Comparison of ENCODE assay signal across 14 cellular contexts in genomic region chr11:128491195-128491936, GRCh38.
DNase-seq lines count a peak whose midpoint lies in the region; ATAC-seq and TF ChIP-seq lines count a peak whose summit lies in the region.
"Had no signal": no experiment of that assay in that cellular context is flagged by ENCODE, and none has a peak within 500 bp of the region (broad histone marks: within the 10 kb centered on the region; RNA-seq: fewer than 3 reads in every experiment).

No MANE protein-coding gene starts in this region.

- no peak overlapping the region for H3K18ac ChIP-seq in IMR-90 (ENCODE audit: low read depth, low read length)

- peaks cover 99% of the 10 kb centered on the region for H3K4me1 ChIP-seq in CD4-positive, alpha-beta memory T cell (ENCODE audit: insufficient read depth, low read length)
- peaks cover 25% of the 10 kb centered on the region for H3K4me1 ChIP-seq in IMR-90 (ENCODE audit: control insufficient read depth, insufficient read depth, low read length)
- H3K4me1 ChIP-seq: parathyroid adenoma had no signal

- no peak overlapping the region for H2AK9ac ChIP-seq in IMR-90 (replicated peaks; ENCODE audit: low read depth, low read length, poor library complexity)

- no peak for TF ChIP-seq RAD21 in IMR-90 (IDR thresholded peaks at IDR 0.05; ENCODE audit: low read length)

- no peak overlapping the region; the same call in 1 of the 2 replicates for H3K4ac ChIP-seq in IMR-90 (ENCODE audit: low read depth, low read length)

- BruUV-seq in IMR-90 (replicated peaks; lab: Mats Ljungman, UMichigan), result no TSS peak

- dilution Hi-C loops in IMR-90 (cut with HindIII; ENCODE audit: low sequenced_read_pairs, unreplicated experiment), result no loop called here

- H3K9me3 ChIP-seq in CD4-positive, alpha-beta memory T cell (ENCODE audit: control insufficient read depth in 1 of 2, low read length in 2 of 2), result no peaks in the 10 kb centered on the region
- no peaks in the 10 kb centered on the region for H3K9me3 ChIP-seq in IMR-90 (ENCODE audit: control insufficient read depth, insufficient read depth, low read length)

- CTCF ChIA-PET in CD4-positive, alpha-beta memory T cell (lab: Charles Lee; ENCODE audit: partially characterized antibody), result interaction anchor here (0.7 to 6.2 kb wide), 15 partner anchors 7 to 319 kb away, joined by 3 to 50 read pairs (median 5); no protein-coding TSS in a partner anchor
- CTCF ChIA-PET in IMR-90 (lab: Yijun Ruan, JAX), result no interaction called here
- CTCF ChIA-PET in WTC11 (lab: Charles Lee), result interaction anchor here (0.6 to 0.7 kb wide), 2 partner anchors 137 to 1621 kb away, joined by 3 read pairs; no protein-coding TSS in a partner anchor

- WGBS in IMR-90 (ENCODE audit: extremely low coverage in 2 of 2, insufficient read length in 1 of 2), 2 experiments, result 60% methylated on average over 1 of the region's 3 CpGs; no CpG with 5 or more reads in 1 of the 2 experiments

- no peak overlapping the region for H4K8ac ChIP-seq in IMR-90 (ENCODE audit: low read depth in 2 of 2, low read length in 2 of 2)

- TF ChIP-seq POLR2A in IMR-90 (IDR thresholded peaks at IDR 0.05; ENCODE audit: low read depth, low read length), result no peak

- ATAC-seq in IMR-90 (ENCODE audit: low read depth), result no peak
- peak; percentile 11 to 30 for ATAC-seq in activated naive CD4-positive, alpha-beta T cell treated with anti-CD3 and anti-CD28 coated beads, Interleukin-2, amount 50 U/mL, for 72 hours
- ATAC-seq in natural killer cell treated with Interleukin-12 subunit alpha and Interleukin-12 subunit beta and Interleukin-15 and Interleukin-18, amount 100 ng/mL, for 72 hours, result peak; percentile 41 to 57
- no peak for ATAC-seq in WTC11

- H3K4me3 Mint-ChIP-seq in CD4-positive, alpha-beta memory T cell, result peak overlapping the region; percentile 53 to 84 (median 73)
- peak overlapping the region; percentile 82 for H3K4me3 Mint-ChIP-seq in natural killer cell treated with Interleukin-12 subunit alpha and Interleukin-12 subunit beta and Interleukin-15 and Interleukin-18, amount 100 ng/mL, for 72 hours
- H3K4me3 Mint-ChIP-seq in WTC11, result no peak overlapping the region
- H3K4me3 Mint-ChIP-seq: brain had no signal

- H2BK20ac ChIP-seq in IMR-90 (ENCODE audit: low read depth, low read length), result no peak overlapping the region; the same call in 1 of the 2 replicates

- H3K27ac Mint-ChIP-seq in CD4-positive, alpha-beta memory T cell, result peak overlapping the region; percentile 90 to 99 (median 97)
- peak overlapping the region; percentile 97 to 99 for H3K27ac Mint-ChIP-seq in activated naive CD4-positive, alpha-beta T cell treated with anti-CD3 and anti-CD28 coated beads, Interleukin-2, amount 50 U/mL, for 72 hours
- H3K27ac Mint-ChIP-seq in natural killer cell treated with Interleukin-12 subunit alpha and Interleukin-12 subunit beta and Interleukin-15 and Interleukin-18, amount 100 ng/mL, for 72 hours, result peak overlapping the region; percentile 95 to 96
- no peak overlapping the region for H3K27ac Mint-ChIP-seq in WTC11
- H3K27ac Mint-ChIP-seq: brain had no signal

- peaks cover 63% of the 10 kb centered on the region for H4K20me1 ChIP-seq in IMR-90 (ENCODE audit: insufficient read depth, low read length)

- peaks cover 53% of the 10 kb centered on the region for H3K36me3 ChIP-seq in CD4-positive, alpha-beta memory T cell (ENCODE audit: insufficient read depth, low read length)
- H3K36me3 ChIP-seq in IMR-90 (ENCODE audit: control insufficient read depth, insufficient read depth, low read length), result peaks cover 18% of the 10 kb centered on the region

- H3K27me3 ChIP-seq in CD4-positive, alpha-beta memory T cell (ENCODE audit: insufficient read depth, low read length), result no peaks in the 10 kb centered on the region
- H3K27me3 ChIP-seq in IMR-90 (ENCODE audit: control insufficient read depth, insufficient read depth, low read length), result no peaks in the 10 kb centered on the region
- H3K27me3 ChIP-seq: hepatocyte had no signal

- no peak for TF ChIP-seq CTCF in IMR-90 (conservative IDR thresholded peaks at IDR 0.05; ENCODE audit: low read depth, low read length)
- TF ChIP-seq CTCF in WTC11 (IDR thresholded peaks at IDR 0.05), result no peak

- no peak overlapping the region for H3K23ac ChIP-seq in IMR-90 (ENCODE audit: low read depth, low read length)

- in situ Hi-C loops in IMR-90 (cut with MboI; ENCODE audit: low sequenced_read_pairs), result no loop called here

- peak overlapping the region in 1 of 2 donors; percentile 3 for H3K4me3 ChIP-seq in CD4-positive, alpha-beta memory T cell (ENCODE audit: low read length in 2 of 2)
- no peak overlapping the region for H3K4me3 ChIP-seq in IMR-90 (ENCODE audit: insufficient read depth, low read depth, low read length)
- H3K4me3 ChIP-seq: hepatocyte had no signal

- no peak overlapping the region; the same call in 1 of the 2 replicates for H4K91ac ChIP-seq in IMR-90 (ENCODE audit: insufficient read depth, low read depth, low read length)

- no peak overlapping the region for H2AFZ ChIP-seq in IMR-90 (replicated peaks; ENCODE audit: low read length, poor library complexity)
- H2AFZ ChIP-seq: hepatocyte, parathyroid adenoma had no signal

- no peak overlapping the region for H4K5ac ChIP-seq in IMR-90 (ENCODE audit: low read depth, low read length)

- H3K9me1 ChIP-seq in IMR-90 (ENCODE audit: insufficient read depth, low read length), result peaks cover 40% of the 10 kb centered on the region

- no peak overlapping the region for H3K9ac ChIP-seq in IMR-90 (ENCODE audit: low read depth, low read length)
- H3K9ac ChIP-seq: parathyroid adenoma had no signal

- peaks cover 35 to 76% of the 10 kb centered on the region in 2 experiments for H3K79me1 ChIP-seq in IMR-90 (ENCODE audit: low read depth in 1 of 2, low read length in 2 of 2)

- peaks cover 84 to 92% of the 10 kb centered on the region in 2 donors for H3K36me3 Mint-ChIP-seq in CD4-positive, alpha-beta memory T cell
- H3K36me3 Mint-ChIP-seq in activated naive CD4-positive, alpha-beta T cell treated with anti-CD3 and anti-CD28 coated beads, Interleukin-2, amount 50 U/mL, for 72 hours, result peaks cover 58 to 92% of the 10 kb centered on the region in 2 donors
- peaks cover 71% of the 10 kb centered on the region for H3K36me3 Mint-ChIP-seq in natural killer cell treated with Interleukin-12 subunit alpha and Interleukin-12 subunit beta and Interleukin-15 and Interleukin-18, amount 100 ng/mL, for 72 hours
- peaks cover 11% of the 10 kb centered on the region for H3K36me3 Mint-ChIP-seq in WTC11
- H3K36me3 Mint-ChIP-seq: brain had no signal

- no peak overlapping the region for H3K56ac ChIP-seq in IMR-90 (ENCODE audit: extremely low read depth, insufficient read depth, low read length)

- peaks cover 0 to 7% (median 0%) of the 10 kb centered on the region in 8 donors for H3K9me3 Mint-ChIP-seq in CD4-positive, alpha-beta memory T cell
- H3K9me3 Mint-ChIP-seq in activated naive CD4-positive, alpha-beta T cell treated with anti-CD3 and anti-CD28 coated beads, Interleukin-2, amount 50 U/mL, for 72 hours, result peaks cover 0 to 4% of the 10 kb centered on the region in 2 donors
- no peaks in the 10 kb centered on the region for H3K9me3 Mint-ChIP-seq in natural killer cell treated with Interleukin-12 subunit alpha and Interleukin-12 subunit beta and Interleukin-15 and Interleukin-18, amount 100 ng/mL, for 72 hours
- no peaks in the 10 kb centered on the region for H3K9me3 Mint-ChIP-seq in WTC11
- H3K9me3 Mint-ChIP-seq: brain had no signal

- no peak overlapping the region for H2BK15ac ChIP-seq in IMR-90 (ENCODE audit: low read depth, low read length)

- H2AK5ac ChIP-seq in IMR-90 (ENCODE audit: low read depth, low read length), result no peak overlapping the region

- H3K27ac ChIP-seq in CD4-positive, alpha-beta memory T cell (ENCODE audit: low read depth, low read length), result peak overlapping the region; percentile 89
- H3K27ac ChIP-seq in IMR-90 (ENCODE audit: insufficient read depth, low read length), result no peak overlapping the region
- H3K27ac ChIP-seq: hepatocyte, parathyroid adenoma had no signal

- intact Hi-C loops in CD4-positive, alpha-beta memory T cell (cut with micrococcal nuclease), result no loop called here
- intact Hi-C loops in IMR-90 (cut with micrococcal nuclease), result no loop called here

- no peak for DNase-seq in CD4-positive, alpha-beta memory T cell
- DNase-seq in IMR-90 (no peak), NCI-H774 (lab: John Stamatoyannopoulos, UW) (no peak), WTC11 (ENCODE audit: low spot score) (no peak), NCI-H2081 (lab: John Stamatoyannopoulos, UW) (no peak), NCI-H2227 treated with DMSO at 0.1 percent for 48 hours (lab: John Stamatoyannopoulos, UW) (no peak)
- DNase-seq in activated naive CD4-positive, alpha-beta T cell treated with anti-CD3 and anti-CD28 coated beads, Interleukin-2, amount 50 U/mL, for 72 hours (ENCODE audit: low spot score in 2 of 2), result no peak
- DNase-seq in natural killer cell treated with Interleukin-12 subunit alpha and Interleukin-12 subunit beta and Interleukin-15 and Interleukin-18, amount 100 ng/mL, for 72 hours (ENCODE audit: low spot score), result no peak
- DNase-seq: NCI-H1048, NCI-H82, SW 1271 had no signal

- POLR2A ChIA-PET in CD4-positive, alpha-beta memory T cell (lab: Charles Lee; ENCODE audit: partially characterized antibody), result interaction anchor here (1.1 to 17.8 kb wide), 10 partner anchors 10 to 200 kb away, joined by 4 to 1148 read pairs (median 16); no protein-coding TSS in a partner anchor
- POLR2A ChIA-PET in IMR-90 (lab: Charles Lee; ENCODE audit: unreplicated experiment) (no interaction called here), WTC11 (lab: Charles Lee) (interaction anchor here (0.7 to 1.1 kb wide), 2 partner anchors 147 to 324 kb away, joined by 3 to 10 read pairs; no protein-coding TSS in a partner anchor)

- no peak overlapping the region for H2BK120ac ChIP-seq in IMR-90 (ENCODE audit: low read depth, low read length)

- no peak overlapping the region for H3K4me2 ChIP-seq in IMR-90 (ENCODE audit: low read depth, low read length)
- H3K4me2 ChIP-seq: hepatocyte had no signal

- no peak overlapping the region for H2BK5ac ChIP-seq in IMR-90 (ENCODE audit: low read depth, low read length, poor library complexity, severe bottlenecking)

- peaks cover 89 to 98% (median 94%) of the 10 kb centered on the region in 4 donors for H3K4me1 Mint-ChIP-seq in CD4-positive, alpha-beta memory T cell
- peaks cover 90 to 96% of the 10 kb centered on the region in 2 donors for H3K4me1 Mint-ChIP-seq in natural killer cell treated with Interleukin-12 subunit alpha and Interleukin-12 subunit beta and Interleukin-15 and Interleukin-18, amount 100 ng/mL, for 72 hours (ENCODE audit: low read depth in 2 of 2)
- H3K4me1 Mint-ChIP-seq in WTC11, result peaks cover 7% of the 10 kb centered on the region
- H3K4me1 Mint-ChIP-seq: brain had no signal

- H3K14ac ChIP-seq in IMR-90 (replicated peaks; ENCODE audit: low read depth, low read length), result 0 out of 2 replicates have a peak overlapping the region, but pooled peaks have one; percentile 10

- H3K27me3 Mint-ChIP-seq in CD4-positive, alpha-beta memory T cell, result no peaks in the 10 kb centered on the region
- no peaks in the 10 kb centered on the region for H3K27me3 Mint-ChIP-seq in natural killer cell treated with Interleukin-12 subunit alpha and Interleukin-12 subunit beta and Interleukin-15 and Interleukin-18, amount 100 ng/mL, for 72 hours
- no peaks in the 10 kb centered on the region for H3K27me3 Mint-ChIP-seq in WTC11 (ENCODE audit: low read depth)

Comparison
In these comparisons a context has a peak if more than half of its experiments do, and no peak if none do; other contexts are left out.
1. ATAC-seq: peak in activated naive CD4-positive, alpha-beta T cell treated with anti-CD3 and anti-CD28 coated beads, Interleukin-2, amount 50 U/mL, for 72 hours (2 of 2) and natural killer cell treated with Interleukin-12 subunit alpha and Interleukin-12 subunit beta and Interleukin-15 and Interleukin-18, amount 100 ng/mL, for 72 hours (2 of 2); none in IMR-90 (single experiment) and WTC11 (single experiment).